12 cellular contexts compared by ENCODE assay signal in the genomic region with DNA sequence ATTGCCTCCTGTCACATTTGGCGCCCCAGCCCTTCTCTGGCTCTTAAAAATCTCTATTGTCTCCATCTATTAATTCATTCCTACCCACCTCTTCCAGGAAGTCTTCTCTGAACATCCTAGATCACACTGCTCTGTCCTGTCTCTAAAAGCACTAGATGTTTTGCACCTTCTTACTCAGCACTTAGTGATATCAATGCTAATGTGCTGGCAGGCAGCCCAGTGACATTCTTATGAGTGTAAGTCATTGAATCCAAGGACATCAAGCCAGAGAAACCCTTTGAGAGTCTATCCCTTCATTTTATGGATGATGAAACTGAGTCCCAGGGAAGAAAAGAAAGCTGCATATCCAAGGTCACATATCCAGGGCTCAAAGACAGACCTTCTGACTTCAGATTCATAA.
DNase-seq lines count a peak whose midpoint lies in the region; ATAC-seq and TF ChIP-seq lines count a peak whose summit lies in the region.
"Had no signal": no experiment of that assay in that cellular context is flagged by ENCODE, and none has a peak within 500 bp of the region (broad histone marks: within the 10 kb centered on the region; RNA-seq: fewer than 3 reads in every experiment).

No MANE protein-coding gene starts in this region.

- H3K27ac ChIP-seq in RWPE1: no peak overlapping the region
- H3K27ac ChIP-seq: ascending aorta, sigmoid colon had no signal

- TF ChIP-seq CTCF in RWPE1 (conservative IDR thresholded peaks at IDR 0.05; ENCODE audit: low read depth) (no peak), fibroblast of pulmonary artery (IDR thresholded peaks at IDR 0.05; ENCODE audit: low read length, missing control alignments) (no peak)

- POLR2A ChIA-PET in RWPE1 (lab: Yijun Ruan, JAX; ENCODE audit: low non-redundant PET): no interaction called here

- peak; percentile 22 for DNase-seq in stimulated activated CD4-positive, alpha-beta T cell treated with anti-CD3 and anti-CD28 coated beads, Interleukin-1b, Interleukin-23, amount 100 ng/mL, for 48 hours
- DNase-seq in stimulated activated CD4-positive, alpha-beta T cell treated with anti-CD3 and anti-CD28 coated beads, Interleukin-2, amount 100 ng/mL, for 48 hours: no peak
- DNase-seq in RWPE1 (ENCODE audit: low spot score) (peak; percentile 46), fibroblast of pulmonary artery (ENCODE audit: low read depth) (peak; percentile 65), Kasumi-1 (lab: John Stamatoyannopoulos, UW) (no peak), epidermal melanocyte (ENCODE audit: insufficient read length, low spot score) (no peak), islet precursor cell (no peak)
- DNase-seq: DND-41, NCI-H187 treated with DMSO at 0.1 percent for 48 hours, sigmoid colon had no signal

- CTCF ChIA-PET in RWPE1 (lab: Yijun Ruan, JAX): interaction anchor here (0.6 kb wide), 1 partner anchor 416 kb away, joined by 3 read pairs; no protein-coding TSS in a partner anchor

- no peak for ATAC-seq in HG02798 (IDR thresholded peaks at IDR 0.05; ENCODE audit: poor library complexity, unreplicated experiment)

- H3K4me3 ChIP-seq in fibroblast of pulmonary artery (replicated peaks; ENCODE audit: low read depth, low read length): no peak overlapping the region
- H3K4me3 ChIP-seq: ascending aorta, sigmoid colon had no signal

Comparison
In these comparisons a context has a peak if more than half of its experiments do, and no peak if none do; other contexts are left out.
1. DNase-seq: peak in stimulated activated CD4-positive, alpha-beta T cell treated with anti-CD3 and anti-CD28 coated beads, Interleukin-1b, Interleukin-23, amount 100 ng/mL, for 48 hours (single experiment), RWPE1 (single experiment) and fibroblast of pulmonary artery (single experiment); none in stimulated activated CD4-positive, alpha-beta T cell treated with anti-CD3 and anti-CD28 coated beads, Interleukin-2, amount 100 ng/mL, for 48 hours (0 of 2), Kasumi-1 (0 of 2), epidermal melanocyte (single experiment) and islet precursor cell (single experiment).